Comparison of ENCODE assay signal across 17 cellular contexts in the genomic region with DNA sequence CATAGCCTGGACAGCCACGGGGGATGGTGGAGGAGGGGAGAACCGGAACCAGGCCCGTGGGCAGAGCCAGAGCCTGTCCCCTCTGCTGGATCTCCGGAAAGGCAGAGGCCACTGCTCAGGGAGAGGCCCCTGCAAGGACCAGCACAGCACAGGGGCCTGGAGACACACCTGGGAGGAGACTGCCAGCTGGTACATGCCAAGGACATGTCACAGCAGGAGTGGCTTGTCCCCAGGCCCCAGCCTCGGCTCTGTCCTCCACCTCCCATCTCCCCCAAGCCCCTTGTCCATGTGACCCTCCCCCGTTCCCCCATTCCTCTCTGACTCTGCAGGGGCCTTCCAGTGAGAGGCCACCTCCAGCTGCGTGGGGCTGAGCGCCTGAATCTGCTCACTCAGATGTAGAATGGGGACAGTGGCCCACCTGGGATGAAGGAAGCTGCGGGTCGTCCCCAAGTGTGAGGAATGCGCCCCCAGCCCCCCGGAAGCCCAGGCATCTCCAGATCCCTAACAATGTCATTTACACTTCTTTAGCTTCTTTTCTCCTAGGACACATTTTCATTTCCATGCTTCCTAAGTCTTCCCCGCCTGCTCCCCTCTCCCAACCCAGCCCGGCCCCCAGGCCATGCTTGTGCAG.
DNase-seq lines count a peak whose midpoint lies in the region; ATAC-seq and TF ChIP-seq lines count a peak whose summit lies in the region.
"Had no signal": no experiment of that assay in that cellular context is flagged by ENCODE, and none has a peak within 500 bp of the region (broad histone marks: within the 10 kb centered on the region; RNA-seq: fewer than 3 reads in every experiment).

No MANE protein-coding gene starts in this region.

- no peaks in the 10 kb centered on the region for H3K79me2 ChIP-seq in DND-41 (ENCODE audit: insufficient read depth, low read length)

- H3K27ac ChIP-seq in DND-41 (ENCODE audit: low read length): peak overlapping the region; percentile 76
- peak overlapping the region; percentile 72 for H3K27ac ChIP-seq in HUES6 (ENCODE audit: low read depth, low read length)
- peak overlapping the region; percentile 59 for H3K27ac ChIP-seq in iPS-18a (ENCODE audit: low read length)
- H3K27ac ChIP-seq: Peyer's patch, SJSA1 had no signal

- H3K4me2 ChIP-seq in DND-41 (ENCODE audit: insufficient read depth, low read length): no peak overlapping the region

- no peak for TF ChIP-seq CTCF in DND-41 (IDR thresholded peaks at IDR 0.05; ENCODE audit: borderline replicate concordance, extremely low read depth, low read length, poor library complexity, severe bottlenecking)

- H3K9me3 ChIP-seq in DND-41 (ENCODE audit: insufficient read depth, low read length, severe bottlenecking) (no peaks in the 10 kb centered on the region), HUES6 (ENCODE audit: control insufficient read depth, insufficient read depth, low read depth, low read length) (no peaks in the 10 kb centered on the region), iPS-18a (ENCODE audit: control insufficient read depth, low read depth, low read length) (no peaks in the 10 kb centered on the region)
- H3K9me3 ChIP-seq: HAP-1, Peyer's patch had no signal

- H3K4me1 ChIP-seq in DND-41 (ENCODE audit: insufficient read depth, low read length) (peaks cover 32% of the 10 kb centered on the region), HUES6 (ENCODE audit: control insufficient read depth, insufficient read depth, low read length) (peaks cover 67% of the 10 kb centered on the region), iPS-18a (ENCODE audit: control insufficient read depth, low read depth, low read length) (peaks cover 58% of the 10 kb centered on the region)
- H3K4me1 ChIP-seq: Peyer's patch, SJSA1 had no signal

- H2AFZ ChIP-seq in DND-41 (ENCODE audit: low read depth, low read length): no peak overlapping the region

- H3K4me3 ChIP-seq in DND-41 (ENCODE audit: low read depth in 1 of 2, low read length in 2 of 2): no peak overlapping the region
- H3K4me3 ChIP-seq in HUES6 (ENCODE audit: low read depth, low read length): no peak overlapping the region
- no peak overlapping the region for H3K4me3 ChIP-seq in iPS-18a (ENCODE audit: low read length)
- H3K4me3 ChIP-seq: HAP-1, Peyer's patch, SJSA1 had no signal

- DNase-seq in DND-41 (no peak), sciatic nerve (ENCODE audit: low spot score) (no peak), GDM1 (lab: John Stamatoyannopoulos, UW) (no peak)
- no peak for DNase-seq in stimulated activated naive CD4-positive, alpha-beta T cell treated with Interleukin-2 at 50 U/mL for 16 hours (lab: John Stamatoyannopoulos, UW)
- DNase-seq: C1 segment of cervical spinal cord; CD8-positive, alpha-beta memory T cell; DMS79; KBM-7; NCI-H1105 treated with DMSO at 0.1 percent for 48 hours; NCI-H1694; Peyer's patch had no signal

- H3K36me3 ChIP-seq in DND-41 (ENCODE audit: insufficient read depth, low read length) (no peaks in the 10 kb centered on the region), HUES6 (ENCODE audit: control insufficient read depth, insufficient read depth, low read length) (no peaks in the 10 kb centered on the region), iPS-18a (ENCODE audit: control insufficient read depth, low read depth, low read length) (no peaks in the 10 kb centered on the region)
- H3K36me3 ChIP-seq: HAP-1, Peyer's patch, SJSA1 had no signal

- H3K27me3 ChIP-seq in DND-41 (ENCODE audit: insufficient read depth, low read length, poor library complexity) (no peaks in the 10 kb centered on the region), HUES6 (ENCODE audit: control insufficient read depth, insufficient read depth, low read length) (peaks cover 10% of the 10 kb centered on the region; the same call in 1 of the 2 replicates), iPS-18a (ENCODE audit: control insufficient read depth, insufficient read depth, low read length) (peaks cover 4% of the 10 kb centered on the region)
- H3K27me3 ChIP-seq: Peyer's patch, SJSA1 had no signal

- no peaks in the 10 kb centered on the region for H4K20me1 ChIP-seq in DND-41 (ENCODE audit: insufficient read depth, low read length)

- no peak for ATAC-seq in DND-41 (ENCODE audit: insufficient read depth, low read depth)
- ATAC-seq in sciatic nerve: peak; percentile 36
- no peak for ATAC-seq in HG03095 (IDR thresholded peaks at IDR 0.05; ENCODE audit: unreplicated experiment)
- ATAC-seq: HepG2 had no signal

- intact Hi-C loops in sciatic nerve (cut with DNase I): no loop called here

- no peak overlapping the region for H3K9ac ChIP-seq in DND-41 (ENCODE audit: low read depth, low read length)
- peak overlapping the region; percentile 59 for H3K9ac ChIP-seq in HUES6 (ENCODE audit: low read length)
- H3K9ac ChIP-seq in iPS-18a (ENCODE audit: low read length): no peak overlapping the region
